1 cellular context compared by ENCODE assay signal in genomic region chr15:98568382-98569017, GRCh38.
TF ChIP-seq lines count a peak whose summit lies in the region.

No MANE protein-coding gene starts in this region.

TF ChIP-seq in HepG2, 621 proteins besides CTCF, POLR2A, EP300 and RAD21 (continued from another document):
- TF ChIP-seq MTA3 (CRISPR knock-in tag; IDR thresholded peaks at IDR 0.05) (no peak), GATA4 (IDR thresholded peaks at IDR 0.05; ENCODE audit: borderline replicate concordance, low read depth) (no peak), LCORL (IDR thresholded peaks at IDR 0.05) (no peak), LCORL (CRISPR knock-in tag; IDR thresholded peaks at IDR 0.05) (no peak), HMGA1 (CRISPR knock-in tag; conservative IDR thresholded peaks at IDR 0.05) (no peak), ZC3H4 (CRISPR knock-in tag; IDR thresholded peaks at IDR 0.05; ENCODE audit: borderline replicate concordance) (no peak), CHD2 (IDR thresholded peaks at IDR 0.05; ENCODE audit: low read depth, low read length) (no peak), ZNF598 (CRISPR knock-in tag; IDR thresholded peaks at IDR 0.05; ENCODE audit: borderline replicate concordance) (no peak), MTERF4 (CRISPR knock-in tag; IDR thresholded peaks at IDR 0.05) (no peak), CREB1 (IDR thresholded peaks at IDR 0.05) (peak; percentile 89), CREB1 (CRISPR knock-in tag; IDR thresholded peaks at IDR 0.05) (no peak), RARG (CRISPR knock-in tag; IDR thresholded peaks at IDR 0.05; ENCODE audit: low read depth) (no peak), FIP1L1 (IDR thresholded peaks at IDR 0.05; ENCODE audit: borderline replicate concordance, insufficient read depth, low read depth, low read length) (no peak), ZNF660 (CRISPR knock-in tag; IDR thresholded peaks at IDR 0.05; ENCODE audit: borderline replicate concordance, low read depth) (no peak), TEAD3 (CRISPR knock-in tag; optimal IDR thresholded peaks at IDR 0.05; ENCODE audit: borderline replicate concordance) (peak; percentile 85), ZNF644 (CRISPR knock-in tag; IDR thresholded peaks at IDR 0.05; ENCODE audit: low read depth) (no peak), ZFP82 (CRISPR knock-in tag; IDR thresholded peaks at IDR 0.05; ENCODE audit: borderline replicate concordance) (no peak)
